ENCODE assay signal across 7 cellular contexts in genomic region chr1:226634156-226634588, GRCh38.
DNase-seq lines count a peak whose midpoint lies in the region; FAIRE-seq and TF ChIP-seq lines count a peak whose summit lies in the region.

No MANE protein-coding gene starts in this region.

- H2AFZ ChIP-seq in keratinocyte (ENCODE audit: control insufficient read depth, low read length) = no peak overlapping the region

- H3K4me1 ChIP-seq in keratinocyte (ENCODE audit: control insufficient read depth, extremely low read depth, insufficient read depth, low read length) = peaks cover 18% of the 10 kb centered on the region

- H4K20me1 ChIP-seq in keratinocyte (ENCODE audit: control insufficient read depth, extremely low read depth, insufficient read depth, low read length) = no peaks in the 10 kb centered on the region

- no peak for TF ChIP-seq POLR2A in GM12891 (IDR thresholded peaks at IDR 0.05; ENCODE audit: low read depth, low read length)

- dilution Hi-C loops in keratinocyte (cut with MboI; ENCODE audit: extremely low pct_ligation_motif_present, low sequenced_read_pairs) = loop anchor here (10.0 kb wide), 1 partner anchor 251 kb away; no protein-coding TSS in a partner anchor

- H3K4me3 ChIP-seq in HFF-Myc (replicated peaks; ENCODE audit: low read depth, low read length) (no peak overlapping the region), WERI-Rb-1 (ENCODE audit: low read depth, low read length) (no peak overlapping the region), brain microvascular endothelial cell (ENCODE audit: low read depth, low read length) (no peak overlapping the region), keratinocyte (ENCODE audit: control insufficient read depth in 2 of 3, extremely low read depth in 1 of 3, insufficient read depth in 2 of 3, low read depth in 1 of 3, low read length in 3 of 3) (no peak overlapping the region)

- H3K4me2 ChIP-seq in keratinocyte (ENCODE audit: control insufficient read depth, extremely low read depth, insufficient read depth, low read depth, low read length) = no peak overlapping the region

- H3K27me3 ChIP-seq in WERI-Rb-1 (ENCODE audit: insufficient read depth, low read depth, severe bottlenecking) (no peaks in the 10 kb centered on the region), brain microvascular endothelial cell (replicated peaks) (no peaks in the 10 kb centered on the region), keratinocyte (ENCODE audit: control insufficient read depth, extremely low read depth, insufficient read depth, low read length) (no peaks in the 10 kb centered on the region)

- H3K9ac ChIP-seq in keratinocyte (ENCODE audit: control insufficient read depth, extremely low read depth, insufficient read depth, low read length) = no peak overlapping the region

- H3K27ac ChIP-seq in WERI-Rb-1 (no peak overlapping the region), brain microvascular endothelial cell (no peak overlapping the region), keratinocyte (ENCODE audit: control insufficient read depth, insufficient read depth, low read length) (no peak overlapping the region)

- no peaks in the 10 kb centered on the region for H3K36me3 ChIP-seq in WERI-Rb-1
- H3K36me3 ChIP-seq in brain microvascular endothelial cell (replicated peaks) = no peaks in the 10 kb centered on the region
- peaks cover 2 to 8% of the 10 kb centered on the region in 2 experiments for H3K36me3 ChIP-seq in keratinocyte (ENCODE audit: control insufficient read depth in 2 of 2, extremely low read depth in 1 of 2, insufficient read depth in 2 of 2, low read length in 2 of 2)

- peak; percentile 93 for FAIRE-seq in GM12891 (lab: Jason Lieb, UNC)
- no peak for FAIRE-seq in keratinocyte (lab: Jason Lieb, UNC)

- no peaks in the 10 kb centered on the region for H3K9me3 ChIP-seq in WERI-Rb-1 (ENCODE audit: severe bottlenecking)
- H3K9me3 ChIP-seq in keratinocyte (ENCODE audit: control insufficient read depth, low read depth, low read length) = no peaks in the 10 kb centered on the region

- TF ChIP-seq CTCF in HFF-Myc (IDR thresholded peaks at IDR 0.05; ENCODE audit: low read depth, low read length, missing control alignments) (peak; percentile 93), WERI-Rb-1 (IDR thresholded peaks at IDR 0.05; ENCODE audit: low read depth, low read length) (peak; percentile 79), brain microvascular endothelial cell (IDR thresholded peaks at IDR 0.05; ENCODE audit: low read depth, low read length, missing control alignments) (peak; percentile 93), keratinocyte (optimal IDR thresholded peaks at IDR 0.05 in 1 of 3, IDR thresholded peaks at IDR 0.05 in 1 of 3, conservative IDR thresholded peaks at IDR 0.05 in 1 of 3; ENCODE audit: extremely low read depth in 1 of 3, insufficient read depth in 2 of 3, low read length in 3 of 3) (peak; percentile 82 to 96 (median 93))

- no peaks in the 10 kb centered on the region for H3K9me1 ChIP-seq in keratinocyte (ENCODE audit: control insufficient read depth, extremely low read depth, insufficient read depth, low read length)

- peak; percentile 81 for DNase-seq in GM12891 (ENCODE audit: insufficient read length, low spot score)
- no peak for DNase-seq in HFF-Myc (ENCODE audit: extremely low read depth, low read depth)
- DNase-seq in NCI-H1092 treated with DMSO at 0.1 percent for 48 hours (lab: John Stamatoyannopoulos, UW) = peak; percentile 65
- peak; percentile 55 for DNase-seq in WERI-Rb-1
- peak; percentile 42 for DNase-seq in brain microvascular endothelial cell
- no peak for DNase-seq in keratinocyte (ENCODE audit: low read depth, low spot score)
- peak; percentile 80 to 85 for DNase-seq in stimulated activated CD4-positive, alpha-beta T cell treated with anti-CD3 and anti-CD28 coated beads, Interleukin-1b, Interleukin-23, amount 100 ng/mL, for 4 hours (ENCODE audit: low read depth in 2 of 2)

- in situ Hi-C loops in brain microvascular endothelial cell (cut with HindIII; ENCODE audit: low pct_ligation_motif_present, low sequenced_read_pairs) = loop anchor here (25.0 kb wide), 2 partner anchors 203 to 803 kb away; no protein-coding TSS in a partner anchor

- no peaks in the 10 kb centered on the region for H3K79me2 ChIP-seq in keratinocyte (ENCODE audit: control insufficient read depth, insufficient read depth, low read length)

TF ChIP-seq in GM12891, 5 proteins besides CTCF, POLR2A, EP300 and RAD21:
- TF ChIP-seq TAF1 (IDR thresholded peaks at IDR 0.05; ENCODE audit: low read depth, low read length) = no peak
- TF ChIP-seq SPI1 (IDR thresholded peaks at IDR 0.05; ENCODE audit: low read depth, low read length) = no peak
- no peak for TF ChIP-seq POU2F2 (IDR thresholded peaks at IDR 0.05; ENCODE audit: low read depth, low read length)
- TF ChIP-seq POLR2AphosphoS5 (IDR thresholded peaks at IDR 0.05; ENCODE audit: low read depth, low read length) = no peak
- TF ChIP-seq PAX5 (IDR thresholded peaks at IDR 0.05; ENCODE audit: insufficient read depth, low read length, severe bottlenecking) = no peak

Comparison
In these comparisons a context has a peak if more than half of its experiments do, and no peak if none do; other contexts are left out.
1. DNase-seq: peak in GM12891 (single experiment), NCI-H1092 treated with DMSO at 0.1 percent for 48 hours (single experiment), WERI-Rb-1 (single experiment), brain microvascular endothelial cell (single experiment) and stimulated activated CD4-positive, alpha-beta T cell treated with anti-CD3 and anti-CD28 coated beads, Interleukin-1b, Interleukin-23, amount 100 ng/mL, for 4 hours (2 of 2); none in HFF-Myc (single experiment) and keratinocyte (single experiment).
2. Peak in every context shown above with its lines, with median percentiles within 50 percentile points of each other: CTCF ChIP-seq.